ENCODE assay signal across 9 cellular contexts in the genomic region with DNA sequence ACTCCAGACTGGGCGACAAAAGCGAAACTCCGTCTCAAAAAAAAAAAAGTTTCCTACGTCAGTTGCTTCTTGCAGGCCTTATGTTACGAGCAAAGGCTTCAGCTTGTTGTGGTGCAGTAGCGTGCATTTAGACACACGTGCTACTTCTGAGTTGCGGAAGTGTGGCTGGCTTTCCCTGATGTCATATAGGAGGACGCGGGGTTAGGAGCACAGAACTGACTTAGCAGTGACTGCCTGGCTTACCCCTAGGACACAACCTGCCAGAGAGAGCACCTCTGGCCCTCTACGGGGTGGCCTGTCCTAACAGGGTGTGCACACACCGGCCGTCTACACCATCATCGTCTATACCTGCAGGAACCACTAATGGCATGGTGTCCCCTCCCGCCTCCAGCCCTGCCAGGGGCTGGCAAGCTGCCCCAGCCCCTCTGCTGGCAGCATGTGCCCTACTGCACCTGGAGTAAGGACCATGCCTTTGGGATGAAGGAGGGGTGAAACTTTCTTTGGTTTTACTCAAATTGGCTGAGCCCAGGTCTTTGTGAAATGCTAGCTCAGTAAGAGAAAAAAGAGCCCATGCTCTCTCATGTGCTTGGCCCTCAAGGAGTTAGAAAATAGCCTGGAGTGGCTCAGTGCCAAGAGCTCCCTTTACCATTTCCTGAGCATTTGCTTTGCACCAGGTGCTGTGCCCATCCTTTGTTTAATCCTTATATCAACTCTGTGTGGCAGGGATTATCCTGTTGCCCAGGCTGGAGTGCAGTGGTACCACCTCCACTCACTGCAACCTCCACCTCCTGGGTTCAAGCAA. TPM values are rescaled to one million over a fixed set of nuclear protein-coding genes. Genes with fewer than 3 reads are reported as not detected.
DNase-seq lines count a peak whose midpoint lies in the region; ATAC-seq and TF ChIP-seq lines count a peak whose summit lies in the region.
"Had no signal": no experiment of that assay in that cellular context is flagged by ENCODE, and none has a peak within 500 bp of the region (broad histone marks: within the 10 kb centered on the region; RNA-seq: fewer than 3 reads in every experiment).

No MANE protein-coding gene starts in this region.

- ATAC-seq in naive thymus-derived CD4-positive, alpha-beta T cell: peak; percentile 84
- ATAC-seq in HG03442 (IDR thresholded peaks at IDR 0.05; ENCODE audit: unreplicated experiment): no peak
- no peak for ATAC-seq in GM19455 (IDR thresholded peaks at IDR 0.05; ENCODE audit: unreplicated experiment)
- no peak for ATAC-seq in gastrocnemius medialis

- POLR2A ChIA-PET in naive thymus-derived CD4-positive, alpha-beta T cell (lab: Charles Lee): interaction anchor here (0.6 to 7.2 kb wide), 12 partner anchors 9 to 621 kb away, joined by 3 to 103 read pairs (median 5); partner anchors contain the start of genes RPS6KA5 and TC2N

- no peaks in the 10 kb centered on the region for H3K36me3 ChIP-seq in naive thymus-derived CD4-positive, alpha-beta T cell (ENCODE audit: control insufficient read depth in 2 of 3, insufficient read depth in 3 of 3, low read length in 3 of 3)
- H3K36me3 ChIP-seq in suprapubic skin (no peaks in the 10 kb centered on the region), gastrocnemius medialis (no peaks in the 10 kb centered on the region)
- H3K36me3 ChIP-seq: right atrium auricular region had no signal

- TF ChIP-seq EP300 in suprapubic skin (IDR thresholded peaks at IDR 0.05): no peak

- peaks cover 70 to 96% (median 91%) of the 10 kb centered on the region in 7 donors for H3K4me1 Mint-ChIP-seq in naive thymus-derived CD4-positive, alpha-beta T cell

- TF ChIP-seq CTCF in suprapubic skin (IDR thresholded peaks at IDR 0.05) (no peak), gastrocnemius medialis (IDR thresholded peaks at IDR 0.05 in 4 of 5, conservative IDR thresholded peaks at IDR 0.05 in 1 of 5) (no peak)

- peak overlapping the region; percentile 59 to 88 (median 78) for H3K4me3 Mint-ChIP-seq in naive thymus-derived CD4-positive, alpha-beta T cell

- peaks cover 0 to 83% (median 12%) of the 10 kb centered on the region in 5 donors for H3K36me3 Mint-ChIP-seq in naive thymus-derived CD4-positive, alpha-beta T cell

- in situ Hi-C loops in gastrocnemius medialis (cut with MboI; ENCODE audit: low sequenced_read_pairs in 4 of 4): no loop called here

- peaks cover 0 to 16% (median 6%) of the 10 kb centered on the region in 11 donors for H3K9me3 Mint-ChIP-seq in naive thymus-derived CD4-positive, alpha-beta T cell

- peaks cover 64 to 73% of the 10 kb centered on the region in 2 donors for H3K4me1 ChIP-seq in naive thymus-derived CD4-positive, alpha-beta T cell (ENCODE audit: control insufficient read depth in 2 of 2, insufficient read depth in 2 of 2, low read length in 2 of 2)
- H3K4me1 ChIP-seq in suprapubic skin (peaks cover 43% of the 10 kb centered on the region), gastrocnemius medialis (no peaks in the 10 kb centered on the region)

- peak overlapping the region; percentile 89 for H3K27ac ChIP-seq in naive thymus-derived CD4-positive, alpha-beta T cell (ENCODE audit: low read depth, low read length)
- H3K27ac ChIP-seq in suprapubic skin (no peak overlapping the region), gastrocnemius medialis (no peak overlapping the region)
- H3K27ac ChIP-seq: right atrium auricular region had no signal

- intact Hi-C loops in naive thymus-derived CD4-positive, alpha-beta T cell (cut with micrococcal nuclease): loop anchor here (1.0 to 10.0 kb wide), 12 partner anchors 8 to 1524 kb away; partner anchors contain the start of gene RPS6KA5 (in 1 of the 2)
- intact Hi-C loops in gastrocnemius medialis (cut with DNase I; ENCODE audit: low total_unique reads): no loop called here

- WGBS in suprapubic skin: 95% methylated on average over 13 of the region's 15 CpGs

- peak overlapping the region; percentile 79 to 100 (median 98) for H3K27ac Mint-ChIP-seq in naive thymus-derived CD4-positive, alpha-beta T cell

- H3K27me3 Mint-ChIP-seq in naive thymus-derived CD4-positive, alpha-beta T cell: no peaks in the 10 kb centered on the region

- no peak for TF ChIP-seq POLR2A in suprapubic skin (IDR thresholded peaks at IDR 0.05)
- no peak for TF ChIP-seq POLR2A in gastrocnemius medialis (IDR thresholded peaks at IDR 0.05)

- DNase-seq in COR-L47 (lab: John Stamatoyannopoulos, UW) (peak; percentile 27), NCI-H69 (lab: John Stamatoyannopoulos, UW) (peak; percentile 88), suprapubic skin (ENCODE audit: low spot score in 2 of 2) (no peak), gastrocnemius medialis (no peak)
- DNase-seq in activated CD8-positive, alpha-beta memory T cell treated with anti-CD3 and anti-CD28 coated beads, Interleukin-2, amount 50 U/mL, for 4 hours: peak; percentile 60
- peak in 8 of 9 donors; percentile 68 to 96 (median 90) for DNase-seq in naive thymus-derived CD4-positive, alpha-beta T cell

- no peaks in the 10 kb centered on the region for H3K27me3 ChIP-seq in naive thymus-derived CD4-positive, alpha-beta T cell (ENCODE audit: control insufficient read depth in 2 of 2, insufficient read depth in 2 of 2, low read length in 2 of 2)
- H3K27me3 ChIP-seq in suprapubic skin (no peaks in the 10 kb centered on the region), gastrocnemius medialis (no peaks in the 10 kb centered on the region)
- H3K27me3 ChIP-seq: right atrium auricular region had no signal

- H3K4me3 ChIP-seq in naive thymus-derived CD4-positive, alpha-beta T cell (ENCODE audit: low read length): peak overlapping the region; percentile 36
- H3K4me3 ChIP-seq in suprapubic skin (no peak overlapping the region), gastrocnemius medialis (no peak overlapping the region)
- H3K4me3 ChIP-seq: right atrium auricular region had no signal

- peaks cover 0 to 7% (median 0%) of the 10 kb centered on the region in 3 experiments for H3K9me3 ChIP-seq in naive thymus-derived CD4-positive, alpha-beta T cell (ENCODE audit: control insufficient read depth in 2 of 3, low read length in 3 of 3)
- no peaks in the 10 kb centered on the region for H3K9me3 ChIP-seq in suprapubic skin
- no peaks in the 10 kb centered on the region for H3K9me3 ChIP-seq in gastrocnemius medialis
- H3K9me3 ChIP-seq: right atrium auricular region had no signal

- CTCF ChIA-PET in naive thymus-derived CD4-positive, alpha-beta T cell (lab: Charles Lee): interaction anchor here (1.0 kb wide), 2 partner anchors 10 to 14 kb away, joined by 4 to 6 read pairs; no protein-coding TSS in a partner anchor

RNA-seq across cellular contexts. Expression of gene GPR68, which starts 1.7 kb away (rescaled TPM):
- total RNA-seq in naive thymus-derived CD4-positive, alpha-beta T cell: 10 to 100 TPM in 1 of 5 experiments, 1 to 10 TPM in 3, under 1 TPM in 1; 0.86 to 38.6 (median 2.3) TPM
- polyA plus RNA-seq in naive thymus-derived CD4-positive, alpha-beta T cell: under 1 TPM in 1 of 2 donors, not detected in 1; 0.67 TPM
- total RNA-seq in suprapubic skin (1 to 10 TPM in 3 of 4 donors, under 1 TPM in 1; 0.95 to 4.3 (median 1.6) TPM), gastrocnemius medialis (under 1 TPM in 1 of 4 donors, not detected in 3; 0.07 TPM)

Comparison
In these comparisons a context has a peak if more than half of its experiments do, and no peak if none do; other contexts are left out.
1. DNase-seq: peak in COR-L47 (single experiment), NCI-H69 (single experiment), activated CD8-positive, alpha-beta memory T cell treated with anti-CD3 and anti-CD28 coated beads, Interleukin-2, amount 50 U/mL, for 4 hours (single experiment) and naive thymus-derived CD4-positive, alpha-beta T cell (8 of 9); none in suprapubic skin (0 of 2) and gastrocnemius medialis (0 of 2).